ENCODE assay signal across 1 cellular context in genomic region chr5:172564187-172564586, GRCh38.
A peak's percentile ranks its signal among the peaks of the same experiment; 100 is the strongest.
TF ChIP-seq lines count a peak whose summit lies in the region.

No MANE protein-coding gene starts in this region.

TF ChIP-seq in HepG2, 621 proteins besides CTCF, POLR2A, EP300 and RAD21 (continued from another document and continues in another):
- TF ChIP-seq, protein P1, sequence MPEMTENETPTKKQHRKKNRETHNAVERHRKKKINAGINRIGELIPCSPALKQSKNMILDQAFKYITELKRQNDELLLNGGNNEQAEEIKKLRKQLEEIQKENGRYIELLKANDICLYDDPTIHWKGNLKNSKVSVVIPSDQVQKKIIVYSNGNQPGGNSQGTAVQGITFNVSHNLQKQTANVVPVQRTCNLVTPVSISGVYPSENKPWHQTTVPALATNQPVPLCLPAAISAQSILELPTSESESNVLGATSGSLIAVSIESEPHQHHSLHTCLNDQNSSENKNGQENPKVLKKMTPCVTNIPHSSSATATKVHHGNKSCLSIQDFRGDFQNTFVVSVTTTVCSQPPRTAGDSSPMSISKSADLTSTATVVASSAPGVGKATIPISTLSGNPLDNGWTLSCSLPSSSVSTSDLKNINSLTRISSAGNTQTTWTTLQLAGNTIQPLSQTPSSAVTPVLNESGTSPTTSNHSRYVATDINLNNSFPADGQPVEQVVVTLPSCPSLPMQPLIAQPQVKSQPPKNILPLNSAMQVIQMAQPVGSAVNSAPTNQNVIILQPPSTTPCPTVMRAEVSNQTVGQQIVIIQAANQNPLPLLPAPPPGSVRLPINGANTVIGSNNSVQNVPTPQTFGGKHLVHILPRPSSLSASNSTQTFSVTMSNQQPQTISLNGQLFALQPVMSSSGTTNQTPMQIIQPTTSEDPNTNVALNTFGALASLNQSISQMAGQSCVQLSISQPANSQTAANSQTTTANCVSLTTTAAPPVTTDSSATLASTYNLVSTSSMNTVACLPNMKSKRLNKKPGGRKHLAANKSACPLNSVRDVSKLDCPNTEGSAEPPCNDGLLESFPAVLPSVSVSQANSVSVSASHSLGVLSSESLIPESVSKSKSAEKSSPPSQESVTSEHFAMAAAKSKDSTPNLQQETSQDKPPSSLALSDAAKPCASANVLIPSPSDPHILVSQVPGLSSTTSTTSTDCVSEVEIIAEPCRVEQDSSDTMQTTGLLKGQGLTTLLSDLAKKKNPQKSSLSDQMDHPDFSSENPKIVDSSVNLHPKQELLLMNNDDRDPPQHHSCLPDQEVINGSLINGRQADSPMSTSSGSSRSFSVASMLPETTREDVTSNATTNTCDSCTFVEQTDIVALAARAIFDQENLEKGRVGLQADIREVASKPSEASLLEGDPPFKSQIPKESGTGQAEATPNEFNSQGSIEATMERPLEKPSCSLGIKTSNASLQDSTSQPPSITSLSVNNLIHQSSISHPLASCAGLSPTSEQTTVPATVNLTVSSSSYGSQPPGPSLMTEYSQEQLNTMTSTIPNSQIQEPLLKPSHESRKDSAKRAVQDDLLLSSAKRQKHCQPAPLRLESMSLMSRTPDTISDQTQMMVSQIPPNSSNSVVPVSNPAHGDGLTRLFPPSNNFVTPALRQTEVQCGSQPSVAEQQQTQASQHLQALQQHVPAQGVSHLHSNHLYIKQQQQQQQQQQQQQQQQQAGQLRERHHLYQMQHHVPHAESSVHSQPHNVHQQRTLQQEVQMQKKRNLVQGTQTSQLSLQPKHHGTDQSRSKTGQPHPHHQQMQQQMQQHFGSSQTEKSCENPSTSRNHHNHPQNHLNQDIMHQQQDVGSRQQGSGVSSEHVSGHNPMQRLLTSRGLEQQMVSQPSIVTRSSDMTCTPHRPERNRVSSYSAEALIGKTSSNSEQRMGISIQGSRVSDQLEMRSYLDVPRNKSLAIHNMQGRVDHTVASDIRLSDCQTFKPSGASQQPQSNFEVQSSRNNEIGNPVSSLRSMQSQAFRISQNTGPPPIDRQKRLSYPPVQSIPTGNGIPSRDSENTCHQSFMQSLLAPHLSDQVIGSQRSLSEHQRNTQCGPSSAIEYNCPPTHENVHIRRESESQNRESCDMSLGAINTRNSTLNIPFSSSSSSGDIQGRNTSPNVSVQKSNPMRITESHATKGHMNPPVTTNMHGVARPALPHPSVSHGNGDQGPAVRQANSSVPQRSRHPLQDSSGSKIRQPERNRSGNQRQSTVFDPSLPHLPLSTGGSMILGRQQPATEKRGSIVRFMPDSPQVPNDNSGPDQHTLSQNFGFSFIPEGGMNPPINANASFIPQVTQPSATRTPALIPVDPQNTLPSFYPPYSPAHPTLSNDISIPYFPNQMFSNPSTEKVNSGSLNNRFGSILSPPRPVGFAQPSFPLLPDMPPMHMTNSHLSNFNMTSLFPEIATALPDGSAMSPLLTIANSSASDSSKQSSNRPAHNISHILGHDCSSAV (CRISPR knock-in tag; IDR thresholded peaks at IDR 0.05; ENCODE audit: borderline replicate concordance) = no peak
- TF ChIP-seq CEBPB (IDR thresholded peaks at IDR 0.05; ENCODE audit: borderline replicate concordance, low read depth, low read length) = peak; percentile 1; the same call in 1 of the 2 replicates
- TF ChIP-seq ZNF446 (CRISPR knock-in tag; IDR thresholded peaks at IDR 0.05) = no peak
- no peak for TF ChIP-seq ZNF546 (CRISPR knock-in tag; conservative IDR thresholded peaks at IDR 0.05)
- TF ChIP-seq CBFB (CRISPR knock-in tag; IDR thresholded peaks at IDR 0.05) = no peak
- no peak for TF ChIP-seq MEIS1 (CRISPR knock-in tag; IDR thresholded peaks at IDR 0.05; ENCODE audit: borderline replicate concordance)
- 0 out of 2 replicates have a peak, but pooled peaks have one; percentile 23 for TF ChIP-seq RCOR2 (CRISPR knock-in tag; IDR thresholded peaks at IDR 0.05)
- TF ChIP-seq ZIK1 (CRISPR knock-in tag; IDR thresholded peaks at IDR 0.05; ENCODE audit: borderline replicate concordance, low read depth) = no peak
- no peak for TF ChIP-seq USF2 (IDR thresholded peaks at IDR 0.05; ENCODE audit: low read depth, low read length)
- no peak for TF ChIP-seq USF2 (CRISPR knock-in tag; IDR thresholded peaks at IDR 0.05; ENCODE audit: borderline replicate concordance)
- no peak for TF ChIP-seq ZBTB20 (CRISPR knock-in tag; IDR thresholded peaks at IDR 0.05; ENCODE audit: borderline replicate concordance, low read depth)
- peak; percentile 15; the same call in 1 of the 2 replicates for TF ChIP-seq ZNF629 (CRISPR knock-in tag; conservative IDR thresholded peaks at IDR 0.05)
- TF ChIP-seq MTERF4 (CRISPR knock-in tag; IDR thresholded peaks at IDR 0.05) = no peak
- no peak for TF ChIP-seq HMGA1 (CRISPR knock-in tag; conservative IDR thresholded peaks at IDR 0.05)
- TF ChIP-seq, protein P2, sequence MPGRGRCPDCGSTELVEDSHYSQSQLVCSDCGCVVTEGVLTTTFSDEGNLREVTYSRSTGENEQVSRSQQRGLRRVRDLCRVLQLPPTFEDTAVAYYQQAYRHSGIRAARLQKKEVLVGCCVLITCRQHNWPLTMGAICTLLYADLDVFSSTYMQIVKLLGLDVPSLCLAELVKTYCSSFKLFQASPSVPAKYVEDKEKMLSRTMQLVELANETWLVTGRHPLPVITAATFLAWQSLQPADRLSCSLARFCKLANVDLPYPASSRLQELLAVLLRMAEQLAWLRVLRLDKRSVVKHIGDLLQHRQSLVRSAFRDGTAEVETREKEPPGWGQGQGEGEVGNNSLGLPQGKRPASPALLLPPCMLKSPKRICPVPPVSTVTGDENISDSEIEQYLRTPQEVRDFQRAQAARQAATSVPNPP (CRISPR knock-in tag; IDR thresholded peaks at IDR 0.05) = no peak
- TF ChIP-seq FOXA3 (CRISPR knock-in tag; IDR thresholded peaks at IDR 0.05) = peak; percentile 88
- TF ChIP-seq HNF1B (CRISPR knock-in tag; IDR thresholded peaks at IDR 0.05) = peak; percentile 65; the same call in 1 of the 2 replicates
- no peak for TF ChIP-seq ZNF20 (CRISPR knock-in tag; IDR thresholded peaks at IDR 0.05)
- no peak for TF ChIP-seq ZNF615 (CRISPR knock-in tag; IDR thresholded peaks at IDR 0.05; ENCODE audit: borderline replicate concordance)
- TF ChIP-seq MED8 (CRISPR knock-in tag; IDR thresholded peaks at IDR 0.05; ENCODE audit: insufficient replicate concordance) = no peak
- TF ChIP-seq XBP1 (CRISPR knock-in tag; IDR thresholded peaks at IDR 0.05) = no peak
- TF ChIP-seq ISX (CRISPR knock-in tag; conservative IDR thresholded peaks at IDR 0.05) = no peak
- TF ChIP-seq ZNF354B (CRISPR knock-in tag; IDR thresholded peaks at IDR 0.05) = no peak
- peak; percentile 89 for TF ChIP-seq SOX5 (CRISPR knock-in tag; IDR thresholded peaks at IDR 0.05; ENCODE audit: borderline replicate concordance)
- TF ChIP-seq ZNF724P (CRISPR knock-in tag; IDR thresholded peaks at IDR 0.05; ENCODE audit: borderline replicate concordance) = no peak; the same call in 1 of the 2 replicates
- TF ChIP-seq, protein P3, sequence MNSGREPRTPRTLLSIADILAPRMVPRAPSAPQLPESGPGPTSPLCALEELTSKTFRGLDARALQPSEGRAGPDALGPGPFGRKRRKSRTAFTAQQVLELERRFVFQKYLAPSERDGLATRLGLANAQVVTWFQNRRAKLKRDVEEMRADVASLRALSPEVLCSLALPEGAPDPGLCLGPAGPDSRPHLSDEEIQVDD (CRISPR knock-in tag; IDR thresholded peaks at IDR 0.05; ENCODE audit: borderline replicate concordance) = no peak
- no peak for TF ChIP-seq HNRNPK (IDR thresholded peaks at IDR 0.05; ENCODE audit: low read depth, low read length, poor library complexity, severe bottlenecking)
- TF ChIP-seq BCL6 (CRISPR knock-in tag; IDR thresholded peaks at IDR 0.05) = peak; percentile 78
- TF ChIP-seq FOXM1 (CRISPR knock-in tag; IDR thresholded peaks at IDR 0.05) = no peak
- TF ChIP-seq, protein P4, sequence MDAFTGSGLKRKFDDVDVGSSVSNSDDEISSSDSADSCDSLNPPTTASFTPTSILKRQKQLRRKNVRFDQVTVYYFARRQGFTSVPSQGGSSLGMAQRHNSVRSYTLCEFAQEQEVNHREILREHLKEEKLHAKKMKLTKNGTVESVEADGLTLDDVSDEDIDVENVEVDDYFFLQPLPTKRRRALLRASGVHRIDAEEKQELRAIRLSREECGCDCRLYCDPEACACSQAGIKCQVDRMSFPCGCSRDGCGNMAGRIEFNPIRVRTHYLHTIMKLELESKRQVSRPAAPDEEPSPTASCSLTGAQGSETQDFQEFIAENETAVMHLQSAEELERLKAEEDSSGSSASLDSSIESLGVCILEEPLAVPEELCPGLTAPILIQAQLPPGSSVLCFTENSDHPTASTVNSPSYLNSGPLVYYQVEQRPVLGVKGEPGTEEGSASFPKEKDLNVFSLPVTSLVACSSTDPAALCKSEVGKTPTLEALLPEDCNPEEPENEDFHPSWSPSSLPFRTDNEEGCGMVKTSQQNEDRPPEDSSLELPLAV (CRISPR knock-in tag; conservative IDR thresholded peaks at IDR 0.05; ENCODE audit: low read depth) = no peak
- TF ChIP-seq SALL1 (CRISPR knock-in tag; IDR thresholded peaks at IDR 0.05) = peak; percentile 96
- TF ChIP-seq, protein P5, sequence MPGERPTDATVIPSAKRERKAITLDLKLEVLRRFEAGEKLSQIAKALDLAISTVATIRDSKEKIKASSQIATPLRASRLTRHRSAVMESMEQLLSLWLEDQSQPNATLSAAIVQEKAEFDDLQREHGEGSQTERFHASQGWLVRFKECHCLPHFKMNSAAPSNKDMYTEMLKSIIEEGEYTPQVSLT (CRISPR knock-in tag; IDR thresholded peaks at IDR 0.05; ENCODE audit: borderline replicate concordance, low read depth) = no peak
- 0 out of 2 replicates have a peak, but pooled peaks have one; percentile 30 for TF ChIP-seq SPEN (CRISPR knock-in tag; IDR thresholded peaks at IDR 0.05; ENCODE audit: low read depth)
- TF ChIP-seq LCORL (IDR thresholded peaks at IDR 0.05) = no peak
- TF ChIP-seq LCORL (CRISPR knock-in tag; IDR thresholded peaks at IDR 0.05) = no peak
- TF ChIP-seq, protein P6, sequence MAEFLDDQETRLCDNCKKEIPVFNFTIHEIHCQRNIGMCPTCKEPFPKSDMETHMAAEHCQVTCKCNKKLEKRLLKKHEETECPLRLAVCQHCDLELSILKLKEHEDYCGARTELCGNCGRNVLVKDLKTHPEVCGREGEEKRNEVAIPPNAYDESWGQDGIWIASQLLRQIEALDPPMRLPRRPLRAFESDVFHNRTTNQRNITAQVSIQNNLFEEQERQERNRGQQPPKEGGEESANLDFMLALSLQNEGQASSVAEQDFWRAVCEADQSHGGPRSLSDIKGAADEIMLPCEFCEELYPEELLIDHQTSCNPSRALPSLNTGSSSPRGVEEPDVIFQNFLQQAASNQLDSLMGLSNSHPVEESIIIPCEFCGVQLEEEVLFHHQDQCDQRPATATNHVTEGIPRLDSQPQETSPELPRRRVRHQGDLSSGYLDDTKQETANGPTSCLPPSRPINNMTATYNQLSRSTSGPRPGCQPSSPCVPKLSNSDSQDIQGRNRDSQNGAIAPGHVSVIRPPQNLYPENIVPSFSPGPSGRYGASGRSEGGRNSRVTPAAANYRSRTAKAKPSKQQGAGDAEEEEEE (CRISPR knock-in tag; IDR thresholded peaks at IDR 0.05; ENCODE audit: borderline replicate concordance) = no peak
- TF ChIP-seq ZBTB14 (CRISPR knock-in tag; IDR thresholded peaks at IDR 0.05) = no peak
- no peak for TF ChIP-seq DNMT1 (CRISPR knock-in tag; IDR thresholded peaks at IDR 0.05)
- TF ChIP-seq RARA (CRISPR knock-in tag; IDR thresholded peaks at IDR 0.05) = peak; percentile 62; the same call in 1 of the 2 replicates
- TF ChIP-seq CREB3 (CRISPR knock-in tag; IDR thresholded peaks at IDR 0.05) = no peak
- no peak for TF ChIP-seq ZNF737 (CRISPR knock-in tag; IDR thresholded peaks at IDR 0.05; ENCODE audit: borderline replicate concordance)
- no peak for TF ChIP-seq JARID2 (CRISPR knock-in tag; IDR thresholded peaks at IDR 0.05; ENCODE audit: insufficient replicate concordance)
- no peak for TF ChIP-seq NFKBIZ (CRISPR knock-in tag; IDR thresholded peaks at IDR 0.05)
